8 cellular contexts compared by ENCODE assay signal in the genomic region with DNA sequence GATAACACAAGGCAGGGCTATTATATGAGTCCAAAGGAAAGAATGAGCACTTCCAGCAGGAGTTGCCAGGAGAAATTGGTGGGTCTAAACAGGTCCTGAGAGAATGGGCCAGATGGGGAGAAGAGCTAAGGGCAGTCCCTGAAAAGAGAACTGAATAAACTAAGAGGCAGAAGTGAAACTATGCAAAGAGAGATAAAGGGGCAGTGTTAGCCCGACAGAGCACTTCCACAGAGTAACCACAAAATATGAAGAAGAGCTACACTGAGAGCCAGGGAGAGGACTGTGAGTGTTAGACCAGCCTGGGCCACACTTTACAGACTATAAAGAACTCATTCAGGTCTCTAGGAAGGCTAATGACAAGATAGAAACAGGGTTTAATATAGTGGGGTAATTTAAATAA. TPM values are rescaled to one million over a fixed set of nuclear protein-coding genes. Genes with fewer than 3 reads are reported as not detected.
DNase-seq lines count a peak whose midpoint lies in the region; ATAC-seq lines count a peak whose summit lies in the region.

No MANE protein-coding gene starts in this region.

- H2AFZ ChIP-seq in mesenchymal stem cell (ENCODE audit: low read depth, low read length) (no peak overlapping the region), GM23248 (no peak overlapping the region)

- DNase-seq in NOMO-1 treated with DMSO at 0.1 percent for 48 hours (lab: John Stamatoyannopoulos, UW; ENCODE audit: unreplicated experiment) (peak; percentile 96), mesenchymal stem cell (peak; percentile 29), COR-L47 (lab: John Stamatoyannopoulos, UW) (no peak), GM23248 (no peak), NCI-H1436 treated with DMSO at 0.1 percent for 48 hours (lab: John Stamatoyannopoulos, UW) (no peak), 8988T (no peak)

- no peak overlapping the region for H4K8ac ChIP-seq in mesenchymal stem cell (ENCODE audit: low read length)

- H3K27me3 ChIP-seq in mesenchymal stem cell (ENCODE audit: control insufficient read depth in 1 of 2, insufficient read depth in 1 of 2, low read length in 2 of 2) (no peaks in the 10 kb centered on the region), GM23248 (replicated peaks; ENCODE audit: insufficient read depth) (no peaks in the 10 kb centered on the region)

- 63% methylated on average over 1 of the region's 1 CpG for WGBS in mesenchymal stem cell
- 83 to 93% methylated on average over 1 of the region's 1 CpG for WGBS in GM23248 (ENCODE audit: low coverage in 1 of 2, low lambda C conversion rate in 2 of 2, missing lambda C conversion rate in 2 of 2), 2 experiments

- H3K23ac ChIP-seq in mesenchymal stem cell (ENCODE audit: low read length in 2 of 2) = no peak overlapping the region

- H2AK5ac ChIP-seq in mesenchymal stem cell (ENCODE audit: low read length, severe bottlenecking) = no peak overlapping the region

- no peak overlapping the region for H4K91ac ChIP-seq in mesenchymal stem cell (ENCODE audit: low read length)

- no peaks in the 10 kb centered on the region for H4K20me1 ChIP-seq in GM23248 (ENCODE audit: insufficient read depth)

- no peaks in the 10 kb centered on the region for H3F3A ChIP-seq in GM23248 (ENCODE audit: insufficient read depth)

- H2BK120ac ChIP-seq in mesenchymal stem cell (ENCODE audit: low read depth, low read length) = no peak overlapping the region

- H2BK12ac ChIP-seq in mesenchymal stem cell (ENCODE audit: low read length in 2 of 2) = no peak overlapping the region

- H3K4ac ChIP-seq in mesenchymal stem cell (ENCODE audit: low read depth in 1 of 2, low read length in 2 of 2) = no peak overlapping the region

- no peak overlapping the region for H3K14ac ChIP-seq in mesenchymal stem cell (ENCODE audit: low read length in 2 of 2)

- H3K4me2 ChIP-seq in mesenchymal stem cell (ENCODE audit: low read length, poor library complexity, severe bottlenecking) = no peak overlapping the region
- no peak overlapping the region for H3K4me2 ChIP-seq in GM23248 (ENCODE audit: unreplicated experiment)

- ATAC-seq in GM18867 (IDR thresholded peaks at IDR 0.05; ENCODE audit: unreplicated experiment) (peak; percentile 99), HG02763 (IDR thresholded peaks at IDR 0.05; ENCODE audit: unreplicated experiment) (peak; percentile 99)

- no peaks in the 10 kb centered on the region for H3K9me2 ChIP-seq in GM23248 (ENCODE audit: insufficient read depth)

- H3K4me1 ChIP-seq in mesenchymal stem cell (ENCODE audit: control insufficient read depth, insufficient read depth, low read depth, low read length) (no peaks in the 10 kb centered on the region), GM23248 (ENCODE audit: insufficient read depth) (no peaks in the 10 kb centered on the region)

- no peaks in the 10 kb centered on the region for H3K79me2 ChIP-seq in GM23248 (ENCODE audit: insufficient read depth)

- peaks cover 1% of the 10 kb centered on the region for H3K79me1 ChIP-seq in mesenchymal stem cell (replicated peaks; ENCODE audit: low read length, poor library complexity, severe bottlenecking)

- H3K9me3 ChIP-seq in mesenchymal stem cell (ENCODE audit: control insufficient read depth, low read length) = no peaks in the 10 kb centered on the region
- no peaks in the 10 kb centered on the region for H3K9me3 ChIP-seq in GM23248 (ENCODE audit: low read depth)

- H3K18ac ChIP-seq in mesenchymal stem cell (ENCODE audit: low read depth in 1 of 2, low read length in 2 of 2) = no peak overlapping the region

- no peak overlapping the region for H3K9ac ChIP-seq in mesenchymal stem cell (ENCODE audit: low read length)
- no peak overlapping the region for H3K9ac ChIP-seq in GM23248

- no peak overlapping the region for H2BK15ac ChIP-seq in mesenchymal stem cell (ENCODE audit: low read depth, poor library complexity, severe bottlenecking)

- no peak overlapping the region for H2BK5ac ChIP-seq in mesenchymal stem cell (ENCODE audit: low read depth, low read length, poor library complexity, severe bottlenecking)

- H3K27ac ChIP-seq in mesenchymal stem cell (ENCODE audit: low read length, poor library complexity, severe bottlenecking) (no peak overlapping the region), GM23248 (no peak overlapping the region)

- in situ Hi-C loops in GM23248 (cut with MboI) = no loop called here

- H3K4me3 ChIP-seq in mesenchymal stem cell (ENCODE audit: insufficient read depth in 1 of 2, low read depth in 1 of 2, low read length in 2 of 2) = no peak overlapping the region
- no peak overlapping the region for H3K4me3 ChIP-seq in GM23248

- H3K36me3 ChIP-seq in mesenchymal stem cell (ENCODE audit: control insufficient read depth in 1 of 2, insufficient read depth in 2 of 2, low read depth in 1 of 2, low read length in 2 of 2) (no peaks in the 10 kb centered on the region), GM23248 (ENCODE audit: low read depth) (no peaks in the 10 kb centered on the region)

RNA-seq across cellular contexts. Expression of a gene that starts 43.8 kb away (rescaled TPM):
- polyA plus RNA-seq in mesenchymal stem cell (2013, experiment 1 of 2) = 2.2 TPM
- polyA plus RNA-seq in mesenchymal stem cell (2013, experiment 2 of 2) = 2.5 TPM
- 2.6 and 3.8 TPM in 2 replicates for total RNA-seq in GM23248 (2014; rRNA removed; shearing (Covaris generic))
- polyA plus RNA-seq in GM23248 (2016; fragmentation: Nextera tagmentation; extraction: Ambion mirVana) = 0.90 and 1.3 TPM in 2 replicates

Comparison
In these comparisons a context has a peak if more than half of its experiments do, and no peak if none do; other contexts are left out.
1. DNase-seq: peak in NOMO-1 treated with DMSO at 0.1 percent for 48 hours (single experiment) and mesenchymal stem cell (single experiment); none in COR-L47 (single experiment), GM23248 (single experiment), NCI-H1436 treated with DMSO at 0.1 percent for 48 hours (single experiment) and 8988T (single experiment).